In the genomic region with DNA sequence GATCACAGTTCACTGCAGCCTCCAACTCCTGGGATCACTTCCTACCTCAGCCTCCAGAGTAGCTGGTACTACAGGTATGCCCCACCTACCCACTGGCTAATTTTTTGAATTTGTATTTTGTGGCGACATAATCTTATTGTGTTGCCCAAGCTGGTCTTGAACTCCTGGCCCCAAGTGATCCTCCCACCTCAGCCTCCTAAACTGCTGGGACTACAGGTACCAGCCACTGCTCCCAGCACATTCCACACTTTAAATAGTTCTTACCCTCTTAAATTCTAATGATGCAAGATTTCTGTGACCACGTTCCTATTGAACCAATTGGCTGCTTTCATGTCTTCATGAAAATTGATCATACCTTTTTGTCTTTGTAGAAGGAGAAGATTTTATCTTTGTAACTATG, we compare ENCODE assay signal across 10 cellular contexts.
"Had no signal": no experiment of that assay in that cellular context is flagged by ENCODE, and none has a peak within 500 bp of the region (broad histone marks: within the 10 kb centered on the region; RNA-seq: fewer than 3 reads in every experiment).

No MANE protein-coding gene starts in this region.

- H3K4me2 ChIP-seq: GM23338 had no signal

- H3K36me3 ChIP-seq: HAP-1 had no signal

- H3K4me3 ChIP-seq: GM23248, GM23338, HAP-1 had no signal

- FAIRE-seq: H1 had no signal

- H3K9me3 ChIP-seq: HAP-1 had no signal

- H3K27ac ChIP-seq: GM23248 had no signal

- DNase-seq: GM23248, GOT3, H7, H9, HCEC 1CT, HFFc6 had no signal

- ATAC-seq: GM23338, HCT116 had no signal

- H2AFZ ChIP-seq: GM23248, GM23338 had no signal

- H3K4me1 ChIP-seq: HAP-1 had no signal

- H3K9ac ChIP-seq: GM23248 had no signal
